Comparison of ENCODE assay signal across 20 cellular contexts in genomic region chr1:30659702-30660101, GRCh38.
DNase-seq lines count a peak whose midpoint lies in the region; ATAC-seq, FAIRE-seq and TF ChIP-seq lines count a peak whose summit lies in the region.
"Had no signal": no experiment of that assay in that cellular context is flagged by ENCODE, and none has a peak within 500 bp of the region (broad histone marks: within the 10 kb centered on the region; RNA-seq: fewer than 3 reads in every experiment).

No MANE protein-coding gene starts in this region.

- H3K9me3 Mint-ChIP-seq in activated naive CD4-positive, alpha-beta T cell treated with anti-CD3 and anti-CD28 coated beads for 36 hours: no peaks in the 10 kb centered on the region
- H3K9me3 Mint-ChIP-seq in natural killer cell treated with Interleukin-12 subunit alpha and Interleukin-12 subunit beta and Interleukin-15 and Interleukin-18, amount 100 ng/mL, for 72 hours: no peaks in the 10 kb centered on the region
- H3K9me3 Mint-ChIP-seq: CD8-positive, alpha-beta T cell had no signal

- peak; percentile 18 for FAIRE-seq in bronchial epithelial cell (lab: Jason Lieb, UNC)
- FAIRE-seq in GM12892 (lab: Jason Lieb, UNC): no peak
- FAIRE-seq: A549, GM12878, GM18507, HTR-8/SVneo had no signal

- peak; percentile 5 for DNase-seq in cardiac septum (ENCODE audit: low spot score)
- no peak for DNase-seq in left cardiac atrium
- DNase-seq in bronchial epithelial cell (ENCODE audit: low read depth): no peak
- peak; percentile 19 for DNase-seq in posterior vena cava (ENCODE audit: low spot score)
- no peak for DNase-seq in GM12892 (ENCODE audit: insufficient read length)
- no peak for DNase-seq in glomerular visceral epithelial cell (ENCODE audit: extremely low spot score)
- no peak for DNase-seq in activated naive CD4-positive, alpha-beta T cell treated with anti-CD3 and anti-CD28 coated beads for 36 hours
- DNase-seq in natural killer cell treated with Interleukin-12 subunit alpha and Interleukin-12 subunit beta and Interleukin-15 and Interleukin-18, amount 100 ng/mL, for 72 hours (ENCODE audit: low spot score): no peak
- DNase-seq: AML-193; Calu3; CD8-positive, alpha-beta T cell; DMS79 treated with DMSO at 0.1 percent for 48 hours; GF-D8; GM23248; IMR-90 had no signal

- H3K4me1 Mint-ChIP-seq in activated naive CD4-positive, alpha-beta T cell treated with anti-CD3 and anti-CD28 coated beads for 36 hours (ENCODE audit: low read depth): no peaks in the 10 kb centered on the region
- H3K4me1 Mint-ChIP-seq in natural killer cell treated with Interleukin-12 subunit alpha and Interleukin-12 subunit beta and Interleukin-15 and Interleukin-18, amount 100 ng/mL, for 72 hours (ENCODE audit: low read depth in 2 of 2): no peaks in the 10 kb centered on the region

- no peak overlapping the region for H3K4me3 Mint-ChIP-seq in activated naive CD4-positive, alpha-beta T cell treated with anti-CD3 and anti-CD28 coated beads for 36 hours
- no peak overlapping the region for H3K4me3 Mint-ChIP-seq in natural killer cell treated with Interleukin-12 subunit alpha and Interleukin-12 subunit beta and Interleukin-15 and Interleukin-18, amount 100 ng/mL, for 72 hours
- H3K4me3 Mint-ChIP-seq: CD8-positive, alpha-beta T cell had no signal

- H3K4me3 ChIP-seq in bronchial epithelial cell (ENCODE audit: low read depth, low read length): no peak overlapping the region
- H3K4me3 ChIP-seq: A549, GM12878, GM23248, HAP-1 had no signal

- TF ChIP-seq POLR2A in GM12892 (IDR thresholded peaks at IDR 0.05; ENCODE audit: low read depth, low read length): no peak

- peaks cover 4% of the 10 kb centered on the region for H3K27me3 Mint-ChIP-seq in activated naive CD4-positive, alpha-beta T cell treated with anti-CD3 and anti-CD28 coated beads for 36 hours (ENCODE audit: low read depth)
- no peaks in the 10 kb centered on the region for H3K27me3 Mint-ChIP-seq in natural killer cell treated with Interleukin-12 subunit alpha and Interleukin-12 subunit beta and Interleukin-15 and Interleukin-18, amount 100 ng/mL, for 72 hours

- no peaks in the 10 kb centered on the region for H3K27me3 ChIP-seq in bronchial epithelial cell (ENCODE audit: control insufficient read depth, insufficient read depth, low read length)

- H3K27ac Mint-ChIP-seq in activated naive CD4-positive, alpha-beta T cell treated with anti-CD3 and anti-CD28 coated beads for 36 hours: no peak overlapping the region
- no peak overlapping the region for H3K27ac Mint-ChIP-seq in natural killer cell treated with Interleukin-12 subunit alpha and Interleukin-12 subunit beta and Interleukin-15 and Interleukin-18, amount 100 ng/mL, for 72 hours
- H3K27ac Mint-ChIP-seq: CD8-positive, alpha-beta T cell had no signal

- intact Hi-C loops in cardiac septum (cut with DNase I): no loop called here
- intact Hi-C loops in left cardiac atrium (cut with DNase I): loop anchor here in 1 of 2 donors (10.0 kb wide), 1 partner anchor 1105 kb away; no protein-coding TSS in a partner anchor
- intact Hi-C loops in posterior vena cava (cut with DNase I): no loop called here
- intact Hi-C loops in activated naive CD4-positive, alpha-beta T cell treated with anti-CD3 and anti-CD28 coated beads for 36 hours (cut with micrococcal nuclease): no loop called here

- no peaks in the 10 kb centered on the region for H3K36me3 ChIP-seq in bronchial epithelial cell (ENCODE audit: control insufficient read depth, insufficient read depth, low read length)
- H3K36me3 ChIP-seq: HAP-1 had no signal

- CTCF ChIA-PET in activated naive CD4-positive, alpha-beta T cell treated with anti-CD3 and anti-CD28 coated beads for 36 hours (lab: Charles Lee): no interaction called here

- no peaks in the 10 kb centered on the region for H3K36me3 Mint-ChIP-seq in activated naive CD4-positive, alpha-beta T cell treated with anti-CD3 and anti-CD28 coated beads for 36 hours (ENCODE audit: low read depth)
- H3K36me3 Mint-ChIP-seq in natural killer cell treated with Interleukin-12 subunit alpha and Interleukin-12 subunit beta and Interleukin-15 and Interleukin-18, amount 100 ng/mL, for 72 hours: no peaks in the 10 kb centered on the region
- H3K36me3 Mint-ChIP-seq: CD8-positive, alpha-beta T cell had no signal

- ATAC-seq in left cardiac atrium: no peak
- no peak for ATAC-seq in natural killer cell treated with Interleukin-12 subunit alpha and Interleukin-12 subunit beta and Interleukin-15 and Interleukin-18, amount 100 ng/mL, for 72 hours
- ATAC-seq: A549; CD8-positive, alpha-beta T cell; GM12878 had no signal

- TF ChIP-seq CTCF in bronchial epithelial cell (IDR thresholded peaks at IDR 0.05; ENCODE audit: insufficient read depth, low read length, severe bottlenecking): no peak

Comparison
In these comparisons a context has a peak if more than half of its experiments do, and no peak if none do; other contexts are left out.
1. DNase-seq: peak in cardiac septum (single experiment) and posterior vena cava (single experiment); none in left cardiac atrium (single experiment), bronchial epithelial cell (single experiment), GM12892 (single experiment), glomerular visceral epithelial cell (single experiment), activated naive CD4-positive, alpha-beta T cell treated with anti-CD3 and anti-CD28 coated beads for 36 hours (single experiment) and natural killer cell treated with Interleukin-12 subunit alpha and Interleukin-12 subunit beta and Interleukin-15 and Interleukin-18, amount 100 ng/mL, for 72 hours (single experiment).